1 cellular context compared by ENCODE assay signal in the genomic region with DNA sequence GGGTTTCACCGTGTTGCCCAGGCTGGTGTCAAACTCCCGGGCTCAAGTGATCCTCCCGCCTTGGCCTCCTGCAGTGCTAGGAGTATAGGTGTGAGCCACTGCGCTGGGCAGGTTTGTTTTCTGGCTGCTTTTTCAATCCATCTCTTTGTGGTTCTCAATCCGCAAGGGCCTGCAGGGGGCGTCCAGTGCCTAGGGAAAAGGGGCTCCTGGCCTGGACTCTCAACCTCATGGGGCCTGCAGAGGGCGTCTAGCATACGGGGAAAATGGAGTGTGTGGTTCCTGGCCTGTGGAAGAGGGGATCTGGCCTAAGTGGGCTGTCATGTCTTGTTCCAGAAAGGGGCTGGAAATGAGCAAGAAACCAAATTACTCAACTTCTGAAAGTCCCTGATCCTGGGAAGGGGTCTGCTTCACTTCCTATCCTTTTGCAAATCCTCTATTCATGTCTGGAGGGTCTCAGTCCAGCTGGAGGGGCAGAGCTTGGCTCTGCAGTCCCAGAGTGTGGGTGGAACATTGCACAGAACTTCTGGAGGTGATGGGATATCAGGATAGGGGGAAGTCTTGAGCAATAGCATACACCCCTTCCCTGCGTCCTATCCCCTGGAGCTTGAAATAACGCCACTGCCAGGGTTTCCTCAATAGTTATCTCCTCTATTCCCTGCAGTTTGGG.
TF ChIP-seq lines count a peak whose summit lies in the region.

No MANE protein-coding gene starts in this region.

TF ChIP-seq in IMR-90, 13 proteins besides CTCF, POLR2A, EP300 and RAD21:
- TF ChIP-seq RFX5 (IDR thresholded peaks at IDR 0.05; ENCODE audit: low read depth, low read length) (no peak), SMC3 (IDR thresholded peaks at IDR 0.05; ENCODE audit: low read depth, low read length) (peak; percentile 68), MAFK (IDR thresholded peaks at IDR 0.05; ENCODE audit: low read depth, low read length) (no peak), NFE2L2 (IDR thresholded peaks at IDR 0.05; ENCODE audit: low read depth, low read length) (no peak), MXI1 (IDR thresholded peaks at IDR 0.05; ENCODE audit: borderline replicate concordance, low read depth, low read length) (no peak), FOS (IDR thresholded peaks at IDR 0.05; ENCODE audit: low read depth, low read length) (no peak)
